ENCODE assay signal across 8 cellular contexts in the genomic region with DNA sequence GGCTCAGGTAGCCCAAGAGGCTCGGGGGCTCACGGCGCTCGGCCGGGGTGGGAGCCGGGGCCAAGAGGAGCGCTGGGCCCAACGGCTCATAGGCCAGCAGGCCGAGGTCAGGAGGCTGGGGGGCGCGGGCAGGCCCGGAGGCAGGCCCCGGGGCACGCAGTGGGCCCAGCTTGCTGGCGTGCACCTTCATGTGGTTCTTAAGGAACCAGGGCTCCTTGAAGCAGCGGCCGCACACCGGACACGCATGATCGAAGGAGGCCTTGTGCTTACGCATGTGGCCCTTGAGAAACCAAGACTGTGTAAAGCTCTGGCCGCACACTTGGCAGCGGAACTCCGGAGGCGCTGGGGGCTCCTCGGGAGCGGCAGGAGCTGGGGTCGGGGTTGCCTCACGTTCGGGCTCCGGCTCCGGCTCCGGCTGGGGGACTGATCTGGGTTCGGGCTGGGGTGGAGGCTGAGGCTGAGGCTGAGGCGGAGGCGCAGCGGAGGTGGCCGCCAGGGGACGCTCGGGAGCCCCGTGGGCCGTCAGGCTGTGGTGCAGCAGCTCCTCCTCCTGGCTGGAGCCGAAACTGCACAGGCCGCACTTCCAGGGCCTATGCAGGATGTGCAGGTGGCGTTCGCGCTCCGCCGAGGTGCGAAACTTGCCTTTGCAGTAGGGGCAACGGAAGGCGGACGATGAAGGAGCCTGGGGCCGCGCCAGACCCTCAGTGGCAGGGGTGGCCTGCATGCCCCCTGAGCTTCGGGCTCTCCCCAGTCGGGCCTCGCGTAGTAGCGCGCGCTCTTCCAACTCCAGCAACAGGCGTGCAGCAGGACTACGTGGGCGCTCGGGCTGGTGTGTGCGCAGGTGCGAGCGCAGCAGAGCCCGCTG. TPM values are rescaled to one million over a fixed set of nuclear protein-coding genes. Genes with fewer than 3 reads are reported as not detected.
DNase-seq lines count a peak whose midpoint lies in the region; ATAC-seq, FAIRE-seq and TF ChIP-seq lines count a peak whose summit lies in the region.

No MANE protein-coding gene starts in this region.

- DNase-seq in EH (ENCODE audit: low read depth) (peak; percentile 67), HuH-7 (ENCODE audit: low spot score) (peak; percentile 95), T-helper 22 cell (ENCODE audit: low read depth) (peak; percentile 71), astrocyte (ENCODE audit: low read depth) (no peak), hypothalamus (lab: John Stamatoyannopoulos, UW) (peak in 49 of 51 donors; percentile 13 to 86 (median 63)), cortex of kidney (lab: John Stamatoyannopoulos, UW) (no peak)
- DNase-seq in stimulated activated CD4-positive, alpha-beta T cell treated with anti-CD3 and anti-CD28 coated beads, Interleukin-12 subunit alpha, Interleukin-12 subunit beta, amount 100 ng/mL, for 24 hours (ENCODE audit: low read depth in 2 of 2) = peak; percentile 80 to 89

- H3K36me3 Mint-ChIP-seq in astrocyte (ENCODE audit: low read depth, unreplicated experiment) = peaks cover 9% of the 10 kb centered on the region

- FAIRE-seq in astrocyte (lab: Jason Lieb, UNC) = peak; percentile 17

- H3K4me3 ChIP-seq in astrocyte (ENCODE audit: insufficient read depth, low read depth, low read length) = no peak overlapping the region

- H3K4me1 Mint-ChIP-seq in astrocyte (ENCODE audit: low read depth, unreplicated experiment) = peaks cover 49% of the 10 kb centered on the region

- H3K4me1 ChIP-seq in astrocyte (ENCODE audit: insufficient read depth, low read length) = peaks cover 14% of the 10 kb centered on the region

- H3K27ac ChIP-seq in astrocyte (ENCODE audit: low read depth, low read length) = no peak overlapping the region

- H3K79me2 ChIP-seq in astrocyte (ENCODE audit: insufficient read depth, low read length) = no peaks in the 10 kb centered on the region

- no peaks in the 10 kb centered on the region for H3K9me3 ChIP-seq in astrocyte (ENCODE audit: insufficient read depth, low read depth, low read length)

- H3K9me3 Mint-ChIP-seq in astrocyte (ENCODE audit: unreplicated experiment) = no peaks in the 10 kb centered on the region

- ATAC-seq in GM21447 (IDR thresholded peaks at IDR 0.05; ENCODE audit: unreplicated experiment) = peak; percentile 83

- no peaks in the 10 kb centered on the region for H3K27me3 Mint-ChIP-seq in astrocyte (ENCODE audit: low read depth, unreplicated experiment)

- no peak overlapping the region for H3K27ac Mint-ChIP-seq in astrocyte (ENCODE audit: unreplicated experiment)

- peak; percentile 94 for TF ChIP-seq CTCF in astrocyte (IDR thresholded peaks at IDR 0.05; ENCODE audit: insufficient read depth, low read depth, low read length)

- no peak overlapping the region for H3K9ac ChIP-seq in astrocyte (ENCODE audit: low read length)

- H3K4me2 ChIP-seq in astrocyte (ENCODE audit: low read length) = no peak overlapping the region

- H2AFZ ChIP-seq in astrocyte (ENCODE audit: low read depth, low read length) = no peak overlapping the region

- peak overlapping the region; percentile 66 for H3K4me3 Mint-ChIP-seq in astrocyte (ENCODE audit: unreplicated experiment)

- H4K20me1 ChIP-seq in astrocyte (ENCODE audit: insufficient read depth, low read length) = peaks cover 53% of the 10 kb centered on the region

- H3K36me3 ChIP-seq in astrocyte (ENCODE audit: insufficient read depth, low read length) = peaks cover 7% of the 10 kb centered on the region

- H3K27me3 ChIP-seq in astrocyte (ENCODE audit: insufficient read depth, low read length) = no peaks in the 10 kb centered on the region

RNA-seq across cellular contexts. Expression of gene ZNF219, which starts 6.1 kb away (rescaled TPM):
- 24.2 and 31.9 TPM in 2 replicates for total RNA-seq in astrocyte

RNA-seq across cellular contexts. Expression of gene TMEM253, which starts 8.5 kb away (rescaled TPM):
- 1.4 and 2.2 TPM in 2 replicates for total RNA-seq in astrocyte

RNA-seq across cellular contexts. Expression of gene ARHGEF40, which starts 22.3 kb away (rescaled TPM):
- total RNA-seq in astrocyte = 99.9 and 129 TPM in 2 replicates

RNA-seq across cellular contexts. Expression of gene RNASE8, which starts 34.8 kb away (rescaled TPM):
- total RNA-seq in astrocyte = not detected in 2 replicates

RNA-seq across cellular contexts. Expression of gene RNASE7, which starts 50.2 kb away (rescaled TPM):
- total RNA-seq in astrocyte = 0.19 TPM in 1 of 2 replicates, not detected in the other

Comparison
In these comparisons a context has a peak if more than half of its experiments do, and no peak if none do; other contexts are left out.
1. DNase-seq: peak in EH (single experiment), HuH-7 (single experiment), T-helper 22 cell (single experiment), hypothalamus (49 of 51) and stimulated activated CD4-positive, alpha-beta T cell treated with anti-CD3 and anti-CD28 coated beads, Interleukin-12 subunit alpha, Interleukin-12 subunit beta, amount 100 ng/mL, for 24 hours (2 of 2); none in astrocyte (single experiment) and cortex of kidney (single experiment).